Comparison of ENCODE assay signal across 1 cellular context in the genomic region with DNA sequence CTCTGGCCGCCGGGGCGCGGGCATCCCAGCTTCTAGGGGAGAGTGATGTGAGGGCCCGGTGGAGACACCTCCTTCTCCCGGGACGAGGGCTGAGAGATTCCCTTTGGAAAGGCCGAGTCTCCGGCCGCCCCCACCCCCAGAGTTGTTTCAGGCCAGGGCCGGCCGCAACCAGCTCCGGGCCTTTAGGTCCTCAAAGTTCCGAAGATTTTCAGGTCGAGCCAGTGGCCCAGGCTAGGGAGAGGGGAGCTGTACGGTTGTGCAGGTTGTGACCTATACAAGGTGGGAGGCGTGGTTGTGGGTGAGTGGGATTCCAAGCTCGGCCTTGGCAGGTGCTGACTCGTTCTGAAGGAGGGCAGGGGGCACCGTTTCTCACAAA.
TF ChIP-seq lines count a peak whose summit lies in the region.

No MANE protein-coding gene starts in this region.

TF ChIP-seq in SK-N-SH, 30 proteins besides CTCF, POLR2A, EP300 and RAD21 (continued from another document):
- no peak for TF ChIP-seq ZBTB33 (IDR thresholded peaks at IDR 0.05; ENCODE audit: borderline replicate concordance, low read depth)
- no peak for TF ChIP-seq RFX5 (IDR thresholded peaks at IDR 0.05; ENCODE audit: low read length)
- no peak for TF ChIP-seq TEAD4 (IDR thresholded peaks at IDR 0.05; ENCODE audit: borderline replicate concordance, insufficient read depth)
- no peak for TF ChIP-seq EZH2phosphoT487 (IDR thresholded peaks at IDR 0.05; ENCODE audit: borderline replicate concordance, low read depth)
- no peak for TF ChIP-seq GABPA (IDR thresholded peaks at IDR 0.05; ENCODE audit: low read depth)
- TF ChIP-seq YY1 (IDR thresholded peaks at IDR 0.05; ENCODE audit: low read depth): no peak
- no peak for TF ChIP-seq RCOR1 (IDR thresholded peaks at IDR 0.05; ENCODE audit: low read length)
- no peak for TF ChIP-seq RXRA (IDR thresholded peaks at IDR 0.05; ENCODE audit: borderline replicate concordance, low read depth)
- TF ChIP-seq MEF2A (IDR thresholded peaks at IDR 0.05; ENCODE audit: borderline replicate concordance, low read depth): no peak
- TF ChIP-seq NRF1 (IDR thresholded peaks at IDR 0.05; ENCODE audit: low read depth, low read length): no peak
- TF ChIP-seq USF2 (IDR thresholded peaks at IDR 0.05; ENCODE audit: borderline replicate concordance, low read depth, low read length): no peak
- TF ChIP-seq ELF1 (IDR thresholded peaks at IDR 0.05): no peak
